ENCODE assay signal across 8 cellular contexts in genomic region chr15:26082833-26083174, GRCh38.
DNase-seq lines count a peak whose midpoint lies in the region; ATAC-seq and TF ChIP-seq lines count a peak whose summit lies in the region.

No MANE protein-coding gene starts in this region.

- DNase-seq in NCI-H1694 treated with DMSO at 0.1 percent for 48 hours (lab: John Stamatoyannopoulos, UW) (peak; percentile 23), NCI-H1694 (lab: John Stamatoyannopoulos, UW) (no peak), NCI-H524 (lab: John Stamatoyannopoulos, UW) (peak; percentile 77 to 79), colonic mucosa (peak; percentile 22), OCI-M2 (lab: John Stamatoyannopoulos, UW; ENCODE audit: unreplicated experiment) (no peak), NCI-H128 (lab: John Stamatoyannopoulos, UW; ENCODE audit: unreplicated experiment) (no peak)

- no peak for TF ChIP-seq CTCF in colonic mucosa (IDR thresholded peaks at IDR 0.05)

- H3K27ac ChIP-seq in colonic mucosa: peak overlapping the region; percentile 90

- no peaks in the 10 kb centered on the region for H3K4me1 ChIP-seq in colonic mucosa
- H3K4me1 ChIP-seq in mononuclear cell (ENCODE audit: insufficient read depth, low read length): peaks cover 12% of the 10 kb centered on the region

- H3K36me3 ChIP-seq in colonic mucosa: no peaks in the 10 kb centered on the region

- H3K27me3 ChIP-seq in colonic mucosa (no peaks in the 10 kb centered on the region), mononuclear cell (ENCODE audit: insufficient read depth, low read length) (no peaks in the 10 kb centered on the region)

- H3K4me3 ChIP-seq in colonic mucosa (peak overlapping the region; percentile 78), mononuclear cell (ENCODE audit: low read length) (peak overlapping the region; percentile 51)

- no peak for ATAC-seq in GM19324 (IDR thresholded peaks at IDR 0.05; ENCODE audit: low FRiP score, unreplicated experiment)

- H3K9ac ChIP-seq in colonic mucosa (ENCODE audit: low read depth in 2 of 2, low read length in 2 of 2): peak overlapping the region; percentile 69 to 76

- H3K9me3 ChIP-seq in colonic mucosa (no peaks in the 10 kb centered on the region), mononuclear cell (ENCODE audit: low read depth, low read length) (no peaks in the 10 kb centered on the region)

- intact Hi-C loops in colonic mucosa (cut with DNase I): no loop called here

Comparison
In these comparisons a context has a peak if more than half of its experiments do, and no peak if none do; other contexts are left out.
1. DNase-seq: peak in NCI-H1694 treated with DMSO at 0.1 percent for 48 hours (single experiment), NCI-H524 (2 of 2) and colonic mucosa (single experiment); none in NCI-H1694 (single experiment), OCI-M2 (single experiment) and NCI-H128 (single experiment).